22 cellular contexts compared by ENCODE assay signal in genomic region chr11:1522081-1522424, GRCh38. TPM values are rescaled to one million over a fixed set of nuclear protein-coding genes. Genes with fewer than 3 reads are reported as not detected.
DNase-seq lines count a peak whose midpoint lies in the region; ATAC-seq, FAIRE-seq and TF ChIP-seq lines count a peak whose summit lies in the region.
"Had no signal": no experiment of that assay in that cellular context is flagged by ENCODE, and none has a peak within 500 bp of the region (broad histone marks: within the 10 kb centered on the region; RNA-seq: fewer than 3 reads in every experiment).

No MANE protein-coding gene starts in this region.

- H3K4me3 ChIP-seq in SK-N-SH (ENCODE audit: low read depth in 2 of 2, low read length in 1 of 2), result no peak overlapping the region
- H3K4me3 ChIP-seq: lung had no signal

- peak; percentile 21 for ATAC-seq in GM19043 (IDR thresholded peaks at IDR 0.05; ENCODE audit: low read depth, unreplicated experiment)
- peak; percentile 24 for ATAC-seq in HG02763 (IDR thresholded peaks at IDR 0.05; ENCODE audit: unreplicated experiment)
- ATAC-seq in HG03521 (IDR thresholded peaks at IDR 0.05; ENCODE audit: unreplicated experiment), result peak; percentile 12
- ATAC-seq in stimulated activated naive CD8-positive, alpha-beta T cell treated with anti-CD3 and anti-CD28 coated beads, Interleukin-15, amount 100 ng/mL, for 72 hours, result no peak
- ATAC-seq: activated naive CD4-positive, alpha-beta T cell treated with anti-CD3 and anti-CD28 coated beads, Interleukin-2, amount 50 U/mL, for 72 hours; PC-3 had no signal

- FAIRE-seq in HTR-8/SVneo (lab: Jason Lieb, UNC), result no peak
- FAIRE-seq: H54, TTC549 had no signal

- H3K9me3 Mint-ChIP-seq in stimulated activated naive CD8-positive, alpha-beta T cell treated with anti-CD3 and anti-CD28 coated beads, Interleukin-15, amount 100 ng/mL, for 72 hours, result no peaks in the 10 kb centered on the region
- H3K9me3 Mint-ChIP-seq: activated naive CD4-positive, alpha-beta T cell treated with anti-CD3 and anti-CD28 coated beads, Interleukin-2, amount 50 U/mL, for 72 hours; brain had no signal

- TF ChIP-seq EP300 in SK-N-SH (IDR thresholded peaks at IDR 0.05; ENCODE audit: borderline replicate concordance in 1 of 2, low read depth in 1 of 2, low read length in 1 of 2), result no peak

- no peaks in the 10 kb centered on the region for H3K27me3 ChIP-seq in SK-N-SH (ENCODE audit: insufficient read depth)

- peaks cover 0 to 2% of the 10 kb centered on the region in 2 experiments; a peak in 1 of 4 replicates for H3K4me1 ChIP-seq in SK-N-SH (ENCODE audit: control insufficient read depth in 1 of 2, insufficient read depth in 2 of 2, low read depth in 1 of 2, low read length in 1 of 2)

- H2AFZ ChIP-seq in SK-N-SH (ENCODE audit: low read depth), result no peak overlapping the region

- H3K36me3 ChIP-seq in SK-N-SH (replicated peaks in 1 of 2; ENCODE audit: control insufficient read depth in 1 of 2, insufficient read depth in 2 of 2, low read length in 1 of 2), result no peaks in the 10 kb centered on the region

- no peak overlapping the region for H3K27ac ChIP-seq in SK-N-SH (ENCODE audit: low read depth in 2 of 2, low read length in 1 of 2)
- H3K27ac ChIP-seq: C4-2B had no signal

- no peak for DNase-seq in stimulated activated naive CD8-positive, alpha-beta T cell treated with anti-CD3 and anti-CD28 coated beads, Interleukin-15, amount 100 ng/mL, for 72 hours
- DNase-seq in stimulated activated CD4-positive, alpha-beta T cell treated with anti-CD3 and anti-CD28 coated beads, Interleukin-4, amount 100 ng/mL, for 24 hours, result no peak
- DNase-seq in HTR-8/SVneo (ENCODE audit: insufficient read length, low spot score) (no peak), SK-N-SH (no peak)
- DNase-seq: activated CD4-positive, alpha-beta T cell treated with anti-CD3 and anti-CD28 coated beads, Interleukin-2, amount 50 U/mL, for 1 hour; activated T-cell treated with anti-CD3 and anti-CD28 coated beads, Interleukin-2, amount 50 U/mL, for 1 hour; dermis blood vessel endothelial cell; DMS79 treated with DMSO at 0.1 percent for 48 hours; head of caudate nucleus; NCI-H1694 treated with DMSO at 0.1 percent for 48 hours; NCI-H524; PC-3; stimulated activated CD4-positive, alpha-beta T cell treated with anti-CD3 and anti-CD28 coated beads, Interleukin-15, amount 100 ng/mL, for 24 hours had no signal

- H3K9me2 ChIP-seq in SK-N-SH, result no peaks in the 10 kb centered on the region

- CTCF ChIA-PET in SK-N-SH (lab: Yijun Ruan, JAX), result interaction anchor here (1.1 kb wide), 1 partner anchor 73 kb away, joined by 4 read pairs; no protein-coding TSS in a partner anchor

- H3K4me3 Mint-ChIP-seq in stimulated activated naive CD8-positive, alpha-beta T cell treated with anti-CD3 and anti-CD28 coated beads, Interleukin-15, amount 100 ng/mL, for 72 hours, result peak overlapping the region in 1 of 2 donors; percentile 15
- H3K4me3 Mint-ChIP-seq: brain had no signal

- no peaks in the 10 kb centered on the region for H3K9me3 ChIP-seq in SK-N-SH

- H3K9ac ChIP-seq in SK-N-SH, result no peak overlapping the region

- H4K20me1 ChIP-seq in SK-N-SH (ENCODE audit: insufficient read depth), result peaks cover 92% of the 10 kb centered on the region

- peak overlapping the region in 1 of 2 donors; percentile 27 for H3K27ac Mint-ChIP-seq in stimulated activated naive CD8-positive, alpha-beta T cell treated with anti-CD3 and anti-CD28 coated beads, Interleukin-15, amount 100 ng/mL, for 72 hours
- H3K27ac Mint-ChIP-seq: brain had no signal

- 97% methylated on average over 8 of the region's 8 CpGs for WGBS in SK-N-SH (ENCODE audit: low lambda C conversion rate)

- no peak for TF ChIP-seq RAD21 in SK-N-SH (IDR thresholded peaks at IDR 0.05; ENCODE audit: low read length)

- TF ChIP-seq CTCF in SK-N-SH (IDR thresholded peaks at IDR 0.05), result no peak

- H3K27me3 Mint-ChIP-seq in stimulated activated naive CD8-positive, alpha-beta T cell treated with anti-CD3 and anti-CD28 coated beads, Interleukin-15, amount 100 ng/mL, for 72 hours, result no peaks in the 10 kb centered on the region
- H3K27me3 Mint-ChIP-seq: brain had no signal

- H3K4me1 Mint-ChIP-seq in stimulated activated naive CD8-positive, alpha-beta T cell treated with anti-CD3 and anti-CD28 coated beads, Interleukin-15, amount 100 ng/mL, for 72 hours, result peaks cover 60% of the 10 kb centered on the region

- POLR2A ChIA-PET in SK-N-SH (lab: Yijun Ruan, JAX), result no interaction called here

- no peaks in the 10 kb centered on the region for H3F3A ChIP-seq in SK-N-SH (replicated peaks; ENCODE audit: insufficient read depth)

- peaks cover 67% of the 10 kb centered on the region for H3K79me2 ChIP-seq in SK-N-SH (ENCODE audit: insufficient read depth)

- H3K4me2 ChIP-seq in SK-N-SH, result no peak overlapping the region

TF ChIP-seq in SK-N-SH, 30 proteins besides CTCF, POLR2A, EP300 and RAD21:
- TF ChIP-seq IRF3 (IDR thresholded peaks at IDR 0.05; ENCODE audit: low read depth, low read length), result no peak
- no peak for TF ChIP-seq GABPA (IDR thresholded peaks at IDR 0.05; ENCODE audit: low read depth)
- TF ChIP-seq MEF2A (IDR thresholded peaks at IDR 0.05; ENCODE audit: borderline replicate concordance, low read depth), result no peak
- no peak for TF ChIP-seq ZBTB33 (IDR thresholded peaks at IDR 0.05; ENCODE audit: borderline replicate concordance, low read depth)
- TF ChIP-seq FOSL2 (IDR thresholded peaks at IDR 0.05; ENCODE audit: borderline replicate concordance, low read depth), result no peak
- no peak for TF ChIP-seq TCF12 (IDR thresholded peaks at IDR 0.05)
- no peak for TF ChIP-seq EZH2phosphoT487 (IDR thresholded peaks at IDR 0.05; ENCODE audit: borderline replicate concordance, low read depth)
- TF ChIP-seq PBX3 (IDR thresholded peaks at IDR 0.05), result no peak
- no peak for TF ChIP-seq GATA2 (CRISPR knock-in tag; IDR thresholded peaks at IDR 0.05)

RNA-seq across cellular contexts. Expression of gene MOB2, which starts 35.5 kb away (rescaled TPM):
- polyA plus RNA-seq in SK-N-SH (2012; rRNA removed), result 45.8 and 52.1 TPM in 2 replicates
- polyA plus RNA-seq in SK-N-SH (2012; cell fraction: cytosol; rRNA removed), result 21.5 and 33.4 TPM in 2 replicates
- polyA plus RNA-seq in SK-N-SH (2012; cell fraction: nucleus; rRNA removed), result 76.0 and 80.7 TPM in 2 replicates

RNA-seq across cellular contexts. Expression of gene DUSP8, which starts 50.0 kb away (rescaled TPM):
- 2.0 and 2.2 TPM in 2 replicates for polyA plus RNA-seq in SK-N-SH (2012; rRNA removed)
- 1.1 and 1.6 TPM in 2 replicates for polyA plus RNA-seq in SK-N-SH (2012; cell fraction: cytosol; rRNA removed)
- 3.9 and 5.4 TPM in 2 replicates for polyA plus RNA-seq in SK-N-SH (2012; cell fraction: nucleus; rRNA removed)
